ENCODE assay signal across 9 cellular contexts in the genomic region with DNA sequence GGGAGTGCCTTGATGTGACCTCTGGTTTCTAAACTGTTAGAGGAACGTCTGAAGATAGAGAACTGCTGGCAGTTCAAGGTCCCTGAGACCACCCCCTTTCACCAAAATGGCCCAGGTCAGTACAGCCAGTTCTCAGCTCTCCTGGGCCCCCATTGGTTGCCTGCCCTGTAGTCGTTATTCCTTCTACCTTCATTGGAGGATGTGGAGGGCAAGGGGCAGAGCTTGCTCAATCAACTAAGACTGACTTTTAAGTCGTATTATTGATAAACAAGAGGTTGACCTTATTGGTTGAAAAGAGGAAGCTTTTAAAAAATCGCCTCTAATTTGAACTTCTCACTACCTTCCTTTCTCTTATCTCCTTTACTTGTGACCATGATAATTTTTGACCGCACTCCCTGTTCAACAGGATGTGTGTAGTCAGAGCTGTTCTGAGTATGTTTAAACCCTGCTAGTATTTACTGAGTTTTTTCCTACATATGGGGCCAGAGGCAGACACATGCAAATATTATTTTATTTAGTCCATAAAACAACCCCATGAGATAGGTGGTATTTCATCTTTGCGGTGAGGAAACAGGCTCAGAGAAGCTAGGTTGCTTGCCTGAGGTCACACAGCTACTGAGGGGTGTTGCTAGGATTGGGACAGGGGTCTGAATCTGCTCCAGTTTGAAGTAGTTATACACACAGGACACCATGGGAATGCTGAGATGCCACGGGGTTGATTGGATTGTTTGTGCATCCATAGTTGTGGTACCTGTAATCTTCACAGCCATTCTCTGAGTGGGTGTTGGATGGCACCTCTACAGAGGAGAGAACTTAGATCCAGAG. TPM values are rescaled to one million over a fixed set of nuclear protein-coding genes. Genes with fewer than 3 reads are reported as not detected.
DNase-seq lines count a peak whose midpoint lies in the region; ATAC-seq lines count a peak whose summit lies in the region.
"Had no signal": no experiment of that assay in that cellular context is flagged by ENCODE, and none has a peak within 500 bp of the region (broad histone marks: within the 10 kb centered on the region; RNA-seq: fewer than 3 reads in every experiment).

No MANE protein-coding gene starts in this region.

- no peak overlapping the region for H3K27ac ChIP-seq in rectal smooth muscle tissue (ENCODE audit: low read depth, low read length)

- H3K9me3 ChIP-seq in adipocyte (ENCODE audit: control insufficient read depth, low read length) = no peaks in the 10 kb centered on the region

- H3K4me1 ChIP-seq in adipocyte (ENCODE audit: control insufficient read depth, insufficient read depth, low read length) = peaks cover 70% of the 10 kb centered on the region
- H3K4me1 ChIP-seq in rectal smooth muscle tissue (ENCODE audit: control insufficient read depth, insufficient read depth, low read length) = peaks cover 23% of the 10 kb centered on the region

- H3K36me3 ChIP-seq in adipocyte (ENCODE audit: control insufficient read depth, insufficient read depth, low read length, severe bottlenecking) (peaks cover 43% of the 10 kb centered on the region), rectal smooth muscle tissue (ENCODE audit: control insufficient read depth, insufficient read depth, low read length) (peaks cover 3% of the 10 kb centered on the region)

- peak overlapping the region; percentile 71 for H3K9ac ChIP-seq in adipocyte (ENCODE audit: low read length)
- no peak overlapping the region for H3K9ac ChIP-seq in rectal smooth muscle tissue (ENCODE audit: low read length)

- H3K27me3 ChIP-seq in adipocyte (replicated peaks; ENCODE audit: control insufficient read depth, insufficient read depth, low read length) = no peaks in the 10 kb centered on the region
- no peaks in the 10 kb centered on the region for H3K27me3 ChIP-seq in rectal smooth muscle tissue (ENCODE audit: control insufficient read depth, insufficient read depth, low read length)

- no peak for DNase-seq in adipocyte (ENCODE audit: low read depth)
- no peak for DNase-seq in NCI-H128 (lab: John Stamatoyannopoulos, UW; ENCODE audit: unreplicated experiment)
- no peak for DNase-seq in anterior cingulate cortex (lab: John Stamatoyannopoulos, UW)
- no peak for DNase-seq in mucosa of gallbladder (ENCODE audit: low spot score)
- no peak for DNase-seq in DMS53 (lab: John Stamatoyannopoulos, UW)
- DNase-seq: NCI-H748 treated with DMSO at 0.1 percent for 48 hours had no signal

- H3K4me3 ChIP-seq in adipocyte (ENCODE audit: low read length) = peak overlapping the region; percentile 89
- H3K4me3 ChIP-seq in rectal smooth muscle tissue (ENCODE audit: low read length) = peak overlapping the region; percentile 92

- ATAC-seq in GM18517 (IDR thresholded peaks at IDR 0.05; ENCODE audit: unreplicated experiment) (peak; percentile 33), HG02885 (IDR thresholded peaks at IDR 0.05; ENCODE audit: poor library complexity, unreplicated experiment) (peak; percentile 30)

RNA-seq across cellular contexts. Expression of a gene that starts 2.9 kb away (rescaled TPM):
- total RNA-seq in mucosa of gallbladder = 8.3 TPM

RNA-seq across cellular contexts. Expression of a gene that starts 2.9 kb away (rescaled TPM):
- total RNA-seq in mucosa of gallbladder = 60.9 TPM
